8 cellular contexts compared by ENCODE assay signal in genomic region chr11:120715239-120715638, GRCh38.
DNase-seq lines count a peak whose midpoint lies in the region; ATAC-seq, FAIRE-seq and TF ChIP-seq lines count a peak whose summit lies in the region.

No MANE protein-coding gene starts in this region.

- H3K9me3 Mint-ChIP-seq in stimulated activated naive CD8-positive, alpha-beta T cell treated with anti-CD3 and anti-CD28 coated beads, Interleukin-15, Interleukin-2, amounts not matched to agents 100 ng/mL and 50 ng/mL, for 24 hours = no peaks in the 10 kb centered on the region

- FAIRE-seq in urothelium cell line (lab: Jason Lieb, UNC) = no peak

- H3K4me1 Mint-ChIP-seq in stimulated activated naive CD8-positive, alpha-beta T cell treated with anti-CD3 and anti-CD28 coated beads, Interleukin-15, Interleukin-2, amounts not matched to agents 100 ng/mL and 50 ng/mL, for 24 hours (ENCODE audit: low read depth) = no peaks in the 10 kb centered on the region

- peak overlapping the region; percentile 45 for H3K4me3 ChIP-seq in fibroblast of villous mesenchyme (ENCODE audit: low read depth, low read length)

- peak overlapping the region; percentile 54 for H3K4me3 Mint-ChIP-seq in stimulated activated naive CD8-positive, alpha-beta T cell treated with anti-CD3 and anti-CD28 coated beads, Interleukin-15, Interleukin-2, amounts not matched to agents 100 ng/mL and 50 ng/mL, for 24 hours

- no peak for DNase-seq in stimulated activated naive CD8-positive, alpha-beta T cell treated with anti-CD3 and anti-CD28 coated beads, Interleukin-15, Interleukin-2, amounts not matched to agents 100 U/mL and 50 U/mL, for 24 hours
- DNase-seq in RPMI7951 (ENCODE audit: low read depth) (peak; percentile 24), fibroblast of villous mesenchyme (ENCODE audit: low read depth) (peak; percentile 19), urothelium cell line (ENCODE audit: low spot score) (peak; percentile 19), NCI-H1436 (lab: John Stamatoyannopoulos, UW) (no peak), occipital lobe (lab: John Stamatoyannopoulos, UW) (no peak)

- ATAC-seq in stimulated activated naive CD8-positive, alpha-beta T cell treated with anti-CD3 and anti-CD28 coated beads, Interleukin-15, Interleukin-2, amounts not matched to agents 100 U/mL and 50 U/mL, for 24 hours = no peak
- no peak for ATAC-seq in HG03521 (IDR thresholded peaks at IDR 0.05; ENCODE audit: unreplicated experiment)

- H3K27me3 Mint-ChIP-seq in stimulated activated naive CD8-positive, alpha-beta T cell treated with anti-CD3 and anti-CD28 coated beads, Interleukin-15, Interleukin-2, amounts not matched to agents 100 ng/mL and 50 ng/mL, for 24 hours = peaks cover 20% of the 10 kb centered on the region

- peak; percentile 61 for TF ChIP-seq CTCF in fibroblast of villous mesenchyme (IDR thresholded peaks at IDR 0.05; ENCODE audit: insufficient read depth, low read depth, low read length)

- no peaks in the 10 kb centered on the region for H3K36me3 Mint-ChIP-seq in stimulated activated naive CD8-positive, alpha-beta T cell treated with anti-CD3 and anti-CD28 coated beads, Interleukin-15, Interleukin-2, amounts not matched to agents 100 ng/mL and 50 ng/mL, for 24 hours (ENCODE audit: low read depth)

- no peak overlapping the region for H3K27ac Mint-ChIP-seq in stimulated activated naive CD8-positive, alpha-beta T cell treated with anti-CD3 and anti-CD28 coated beads, Interleukin-15, Interleukin-2, amounts not matched to agents 100 ng/mL and 50 ng/mL, for 24 hours

Comparison
In these comparisons a context has a peak if more than half of its experiments do, and no peak if none do; other contexts are left out.
1. DNase-seq: peak in RPMI7951 (single experiment), fibroblast of villous mesenchyme (single experiment) and urothelium cell line (single experiment); none in stimulated activated naive CD8-positive, alpha-beta T cell treated with anti-CD3 and anti-CD28 coated beads, Interleukin-15, Interleukin-2, amounts not matched to agents 100 U/mL and 50 U/mL, for 24 hours (single experiment), NCI-H1436 (single experiment) and occipital lobe (single experiment).